In genomic region chr1:231931846-231932454, GRCh38 we compare ENCODE assay signal across 8 cellular contexts.
DNase-seq lines count a peak whose midpoint lies in the region; ATAC-seq, FAIRE-seq and TF ChIP-seq lines count a peak whose summit lies in the region.

No MANE protein-coding gene starts in this region.

- no peaks in the 10 kb centered on the region; the same call in 1 of the 2 replicates for H4K20me1 ChIP-seq in HepG2 (ENCODE audit: insufficient read depth, low read length)

- TF ChIP-seq POLR2A in HepG2 (IDR thresholded peaks at IDR 0.05; ENCODE audit: insufficient read depth in 1 of 2, low read depth in 2 of 2, low read length in 2 of 2) = no peak

- FAIRE-seq in HepG2 (lab: Jason Lieb, UNC) = no peak

- H3K4me3 ChIP-seq in BJ (ENCODE audit: low read depth, low read length) = no peak overlapping the region
- H3K4me3 ChIP-seq in HepG2 (replicated peaks in 1 of 3; ENCODE audit: insufficient read depth in 1 of 3, low read depth in 2 of 3, low read length in 3 of 3) = no peak overlapping the region

- H3K27ac ChIP-seq in HepG2 (ENCODE audit: extremely low read length, insufficient read depth, low read length) = no peak overlapping the region

- POLR2A ChIA-PET in BJ (lab: Charles Lee) (no interaction called here), HepG2 (lab: Yijun Ruan, JAX) (no interaction called here)

- H3K27me3 ChIP-seq in BJ (ENCODE audit: control insufficient read depth, insufficient read depth, low read length) = no peaks in the 10 kb centered on the region
- H3K27me3 ChIP-seq in HepG2 (ENCODE audit: control insufficient read depth in 1 of 2, insufficient read depth in 2 of 2, low read length in 2 of 2) = no peaks in the 10 kb centered on the region

- H3K9me3 ChIP-seq in HepG2 (ENCODE audit: low read length) = peaks cover 8% of the 10 kb centered on the region

- in situ Hi-C loops in HepG2 (cut with HindIII; ENCODE audit: extremely low pct_ligation_motif_present, low pct_unique_long_range_greater_than_20kb) = no loop called here

- no TSS peak for BruUV-seq in HepG2 (replicated peaks; lab: Mats Ljungman, UMichigan)

- DNase-seq in BJ (ENCODE audit: low read depth) (no peak), activated T-cell treated with anti-CD3 and anti-CD28 coated beads for 24 hours (ENCODE audit: low read depth) (peak; percentile 28), HepG2 (ENCODE audit: low spot score) (no peak), GDM1 (lab: John Stamatoyannopoulos, UW) (no peak), left cardiac atrium (no peak)

- H3K79me2 ChIP-seq in HepG2 (ENCODE audit: insufficient read depth, low read length) = no peaks in the 10 kb centered on the region

- no peak overlapping the region for H3K4me2 ChIP-seq in HepG2 (ENCODE audit: low read depth, low read length)

- H2AFZ ChIP-seq in HepG2 (ENCODE audit: low read length) = no peak overlapping the region

- no peaks in the 10 kb centered on the region for H3K36me3 ChIP-seq in BJ (ENCODE audit: control insufficient read depth, insufficient read depth, low read length)
- no peaks in the 10 kb centered on the region for H3K36me3 ChIP-seq in HepG2 (replicated peaks in 1 of 2; ENCODE audit: control insufficient read depth in 1 of 2, insufficient read depth in 2 of 2, low read length in 2 of 2)

- 40% methylated on average over 4 of the region's 4 CpGs for WGBS in HepG2 (ENCODE audit: low lambda C conversion rate)

- H3K9ac ChIP-seq in HepG2 (ENCODE audit: insufficient read depth, low read depth, low read length) = no peak overlapping the region

- TF ChIP-seq EP300 in HepG2 (IDR thresholded peaks at IDR 0.05; ENCODE audit: low read depth in 2 of 2, low read length in 2 of 2) (no peak), HepG2 (CRISPR knock-in tag; IDR thresholded peaks at IDR 0.05; ENCODE audit: borderline replicate concordance) (no peak)

- peaks cover 35% of the 10 kb centered on the region for H3K4me1 ChIP-seq in HepG2 (ENCODE audit: insufficient read depth, low read length)

- intact Hi-C loops in HepG2 (cut with micrococcal nuclease; ENCODE audit: unreplicated experiment) (no loop called here), left cardiac atrium (cut with DNase I) (loop anchor here in 1 of 2 donors (10.0 kb wide), 1 partner anchor 53 kb away; no protein-coding TSS in a partner anchor)

- peak; percentile 55 for ATAC-seq in HG03342 (IDR thresholded peaks at IDR 0.05; ENCODE audit: unreplicated experiment)
- ATAC-seq in HepG2 = no peak
- no peak for ATAC-seq in GM21390 (IDR thresholded peaks at IDR 0.05; ENCODE audit: unreplicated experiment)
- ATAC-seq in GM18861 (IDR thresholded peaks at IDR 0.05; ENCODE audit: unreplicated experiment) = no peak
- ATAC-seq in left cardiac atrium = no peak

- TF ChIP-seq CTCF in BJ (IDR thresholded peaks at IDR 0.05; ENCODE audit: insufficient read depth, low read depth, low read length) (peak; percentile 52), HepG2 (CRISPR knock-in tag; IDR thresholded peaks at IDR 0.05) (peak; percentile 60)

- CTCF ChIA-PET in BJ (lab: Yijun Ruan, JAX) = no interaction called here
- CTCF ChIA-PET in HepG2 (lab: Yijun Ruan, JAX; ENCODE audit: low intra/inter-chr PET ratio, low total read pairs) = interaction anchor here (1.3 kb wide), 1 partner anchor 175 kb away, joined by 5 read pairs; no protein-coding TSS in a partner anchor

- TF ChIP-seq RAD21 in HepG2 (CRISPR knock-in tag; IDR thresholded peaks at IDR 0.05) = no peak

TF ChIP-seq in HepG2, 621 proteins besides CTCF, POLR2A, EP300 and RAD21:
- TF ChIP-seq ADNP (CRISPR knock-in tag; IDR thresholded peaks at IDR 0.05) (no peak), PHF8 (CRISPR knock-in tag; IDR thresholded peaks at IDR 0.05) (no peak), ATAD3A (CRISPR knock-in tag; IDR thresholded peaks at IDR 0.05) (no peak), YY1 (IDR thresholded peaks at IDR 0.05; ENCODE audit: insufficient read depth, insufficient replicate concordance, low read depth, low read length) (no peak), PHB2 (IDR thresholded peaks at IDR 0.05; ENCODE audit: partially characterized antibody) (no peak), MAFF (IDR thresholded peaks at IDR 0.05; ENCODE audit: low read depth, low read length) (no peak), CEBPZ (IDR thresholded peaks at IDR 0.05; ENCODE audit: low read length) (no peak), ISL2 (CRISPR knock-in tag; IDR thresholded peaks at IDR 0.05) (no peak)
TF ChIP-seq in HepG2: peak in this region for 0.
